In genomic region chr6:89357390-89357789, GRCh38 we compare ENCODE assay signal across 9 cellular contexts. TPM values are rescaled to one million over a fixed set of nuclear protein-coding genes. Genes with fewer than 3 reads are reported as not detected.
DNase-seq lines count a peak whose midpoint lies in the region; ATAC-seq and TF ChIP-seq lines count a peak whose summit lies in the region.
"Had no signal": no experiment of that assay in that cellular context is flagged by ENCODE, and none has a peak within 500 bp of the region (broad histone marks: within the 10 kb centered on the region; RNA-seq: fewer than 3 reads in every experiment).

No MANE protein-coding gene starts in this region.

- H3K27me3 ChIP-seq in KMS-11 (ENCODE audit: insufficient read depth, low read depth) (no peaks in the 10 kb centered on the region), liver (ENCODE audit: control insufficient read depth in 4 of 4, insufficient read depth in 4 of 4, low read length in 3 of 4) (no peaks in the 10 kb centered on the region)

- CTCF ChIA-PET in HEK293T (lab: Yijun Ruan, JAX): interaction anchor here (1.4 kb wide), 1 partner anchor 10 kb away, joined by 4 read pairs; no protein-coding TSS in a partner anchor

- POLR2A ChIA-PET in HEK293T (lab: Yijun Ruan, JAX): interaction anchor here (1.1 kb wide), 1 partner anchor 10 kb away, joined by 3 read pairs; no protein-coding TSS in a partner anchor

- TF ChIP-seq POLR2A in GM18505 (IDR thresholded peaks at IDR 0.05; ENCODE audit: borderline replicate concordance, extremely low read depth, insufficient read depth, insufficient read length): peak; percentile 61

- peak overlapping the region; percentile 97 for H3K4me2 ChIP-seq in KMS-11

- H2AFZ ChIP-seq in KMS-11 (ENCODE audit: low read depth): no peak overlapping the region

- no peak for ATAC-seq in GM18505 (IDR thresholded peaks at IDR 0.05; ENCODE audit: unreplicated experiment)
- ATAC-seq in GM21528 (IDR thresholded peaks at IDR 0.05; ENCODE audit: low FRiP score, unreplicated experiment): peak; percentile 52

- H4K20me1 ChIP-seq in KMS-11 (ENCODE audit: insufficient read depth): no peaks in the 10 kb centered on the region

- H3K4me3 ChIP-seq in KMS-11 (IDR thresholded peaks at IDR 0.05; ENCODE audit: insufficient read depth, low read depth, low read length) (no peak overlapping the region), liver (ENCODE audit: low read depth in 1 of 3, low read length in 3 of 3) (peak overlapping the region; percentile 44 to 56 (median 54))

- 21% methylated on average over 3 of the region's 3 CpGs for WGBS in liver

- H3K79me2 ChIP-seq in KMS-11 (ENCODE audit: insufficient read depth, low read depth): peaks cover 25% of the 10 kb centered on the region

- no peak for TF ChIP-seq RAD21 in liver (IDR thresholded peaks at IDR 0.05)

- no peak for DNase-seq in activated CD4-positive, CD25-positive, alpha-beta regulatory T cell (lab: John Stamatoyannopoulos, UW)
- DNase-seq in HEK293T (ENCODE audit: extremely low spot score): no peak
- DNase-seq in caudate nucleus (lab: John Stamatoyannopoulos, UW): no peak
- DNase-seq in activated CD4-positive, alpha-beta T cell treated with anti-CD3 and anti-CD28 coated beads for 1 hour: no peak

- no peaks in the 10 kb centered on the region for H3K9me3 ChIP-seq in liver (ENCODE audit: control insufficient read depth in 4 of 4, low read length in 3 of 4)

- H3K9ac ChIP-seq in KMS-11 (peak overlapping the region; percentile 56; the same call in 1 of the 2 replicates), liver (ENCODE audit: low read depth in 1 of 2, low read length in 2 of 2) (peak overlapping the region; percentile 65 to 77)

- H3K4me1 ChIP-seq in KMS-11 (ENCODE audit: low read depth, poor library complexity, severe bottlenecking) (peaks cover 85% of the 10 kb centered on the region), liver (ENCODE audit: control insufficient read depth in 4 of 4, insufficient read depth in 4 of 4, low read length in 3 of 4) (peaks cover 0 to 3% (median 0%) of the 10 kb centered on the region in 4 donors)

- peak overlapping the region; percentile 87 for H3K27ac ChIP-seq in KMS-11
- H3K27ac ChIP-seq in liver (ENCODE audit: low read depth in 1 of 2, low read length in 2 of 2): peak overlapping the region; percentile 7 to 60
- no peak overlapping the region for H3K27ac ChIP-seq in caudate nucleus (ENCODE audit: low read depth, low read length)

- H3K36me3 ChIP-seq in KMS-11 (ENCODE audit: insufficient read depth): no peaks in the 10 kb centered on the region
- H3K36me3 ChIP-seq in liver (ENCODE audit: control insufficient read depth in 4 of 4, insufficient read depth in 3 of 4, low read depth in 1 of 4, low read length in 3 of 4): no peaks in the 10 kb centered on the region

- TF ChIP-seq CTCF in KMS-11 (conservative IDR thresholded peaks at IDR 0.05; ENCODE audit: low read depth, low read length) (no peak), liver (IDR thresholded peaks at IDR 0.05; ENCODE audit: low read depth, low read length, missing input control) (no peak)

TF ChIP-seq in liver, 16 proteins besides CTCF, POLR2A, EP300 and RAD21:
- peak; percentile 91 for TF ChIP-seq YY1 (IDR thresholded peaks at IDR 0.05)
- TF ChIP-seq, protein P1, sequence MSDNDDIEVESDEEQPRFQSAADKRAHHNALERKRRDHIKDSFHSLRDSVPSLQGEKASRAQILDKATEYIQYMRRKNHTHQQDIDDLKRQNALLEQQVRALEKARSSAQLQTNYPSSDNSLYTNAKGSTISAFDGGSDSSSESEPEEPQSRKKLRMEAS (IDR thresholded peaks at IDR 0.05): no peak

TF ChIP-seq in HEK293T, 16 proteins besides CTCF, POLR2A, EP300 and RAD21:
- TF ChIP-seq NFRKB (IDR thresholded peaks at IDR 0.05) (no peak), ARNT (IDR thresholded peaks at IDR 0.05) (no peak), ELF4 (IDR thresholded peaks at IDR 0.05) (no peak), SP1 (IDR thresholded peaks at IDR 0.05) (no peak), L3MBTL2 (conservative IDR thresholded peaks at IDR 0.05) (no peak), SUZ12 (IDR thresholded peaks at IDR 0.05) (no peak)

RNA-seq across cellular contexts. Expression of gene UBE2J1, which starts 4.9 kb away (rescaled TPM):
- 10 to 100 TPM; 20.0 to 26.4 TPM for total RNA-seq in liver
- polyA plus RNA-seq in liver: 10 to 100 TPM; 14.7 to 16.1 TPM

RNA-seq across cellular contexts. Expression of gene GABRR2, which starts 42.3 kb away (rescaled TPM):
- 1 to 10 TPM in 1 of 2 donors, under 1 TPM in 1; 0.37 to 1.7 TPM for total RNA-seq in liver
- polyA plus RNA-seq in liver: under 1 TPM; 0.10 to 0.32 TPM
- total RNA-seq: NCI-H460 had no signal

RNA-seq across cellular contexts. Expression of gene RRAGD, which starts 54.7 kb away (rescaled TPM):
- 1 to 10 TPM; 4.7 to 6.7 TPM for total RNA-seq in liver
- 1 to 10 TPM; 4.8 to 6.3 TPM for polyA plus RNA-seq in liver
